26 cellular contexts compared by ENCODE assay signal in genomic region chr10:107800061-107800460, GRCh38.
"Had no signal": no experiment of that assay in that cellular context is flagged by ENCODE, and none has a peak within 500 bp of the region (broad histone marks: within the 10 kb centered on the region; RNA-seq: fewer than 3 reads in every experiment).

No MANE protein-coding gene starts in this region.

- H3K27ac ChIP-seq: Peyer's patch, RWPE1 had no signal

- DNase-seq: activated B cell treated with CpG ODN at 0.5 μM for 24 hours; activated CD4-positive, alpha-beta T cell treated with anti-CD3 and anti-CD28 coated beads for 1 hour; activated CD4-positive, alpha-beta T cell treated with anti-CD3 and anti-CD28 coated beads, Interleukin-2, amount 10 ng/mL, durations not matched to agents 24 days and 14 days; activated CD4-positive, alpha-beta T cell treated with anti-CD3 and anti-CD28 coated beads, Interleukin-2, amount 50 U/mL, for 48 hours; activated CD8-positive, alpha-beta memory T cell treated with anti-CD3 and anti-CD28 coated beads, Interleukin-2, amount 10 ng/mL, durations not matched to agents 7 days and 5 days; activated effector memory CD4-positive, alpha-beta T cell treated with anti-CD3 and anti-CD28 coated beads, Interleukin-2, amount 50 U/mL, for 16 hours; activated naive CD4-positive, alpha-beta T cell treated with Interleukin-2 at 50 U/mL for 16 hours; activated T-cell treated with anti-CD3 and anti-CD28 coated beads, Interleukin-2, amount 50 U/mL, for 24 hours; anterior cingulate cortex; caudate nucleus; IMR-90; Kasumi-1; KBM-7; NCI-H1105 treated with DMSO at 0.1 percent for 48 hours; NCI-H146; NCI-H187 treated with DMSO at 0.1 percent for 48 hours; NCI-H2081 treated with DMSO at 0.1 percent for 48 hours; NCI-H2227 treated with DMSO at 0.1 percent for 48 hours; NCI-H526; NCI-H774; NK-92 treated with Interleukin-12 subunit alpha and Interleukin-12 subunit beta, amount 100 ng/mL, for 24 hours; Peyer's patch; Right ventricle myocardium superior; T-helper 17 cell; T-helper 9 cell had no signal

- H3K4me3 ChIP-seq: Peyer's patch had no signal

- H3K27me3 ChIP-seq: Peyer's patch had no signal

- H3K9me3 ChIP-seq: Peyer's patch had no signal

- ATAC-seq: activated CD8-positive, alpha-beta memory T cell treated with anti-CD3 and anti-CD28 coated beads, Interleukin-2, amount 10 ng/mL, durations not matched to agents 7 days and 5 days; T-helper 17 cell had no signal

- H3K4me1 ChIP-seq: Peyer's patch had no signal

- H3K36me3 ChIP-seq: Peyer's patch had no signal
